In genomic region chr20:45880988-45881788, GRCh38 we compare ENCODE assay signal across 1 cellular context.
TF ChIP-seq lines count a peak whose summit lies in the region.

TSS of gene ZSWIM1 (plus strand) at chr20:45881227. CDS start at chr20:45882593, 1,366 bp downstream.

TF ChIP-seq in K562, 482 proteins besides CTCF, POLR2A, EP300 and RAD21 (continued from another document):
- TF ChIP-seq CEBPZ (IDR thresholded peaks at IDR 0.05; ENCODE audit: borderline replicate concordance, low read depth, low read length) (peak; percentile 80; the same call in 1 of the 2 replicates), PML (IDR thresholded peaks at IDR 0.05; ENCODE audit: low read length) (peak; percentile 85), ARNT (IDR thresholded peaks at IDR 0.05) (peak; percentile 29 to 51; a peak in 1 of 4 replicates), ILK (tag; IDR thresholded peaks at IDR 0.05; ENCODE audit: borderline replicate concordance, low read depth) (no peak), ZNF592 (IDR thresholded peaks at IDR 0.05) (peak; percentile 22; the same call in 1 of the 2 replicates), ZNF76 (CRISPR knock-in tag; IDR thresholded peaks at IDR 0.05; ENCODE audit: borderline replicate concordance) (no peak), FOXJ3 (CRISPR knock-in tag; IDR thresholded peaks at IDR 0.05) (no peak), SUPT5H (IDR thresholded peaks at IDR 0.05) (peak; percentile 95), ETV1 (tag; conservative IDR thresholded peaks at IDR 0.05; ENCODE audit: low read depth) (peak; percentile 34), THAP12 (CRISPR knock-in tag; IDR thresholded peaks at IDR 0.05) (0 out of 2 replicates have a peak, but pooled peaks have one; percentile 41), PTBP1 (IDR thresholded peaks at IDR 0.05; ENCODE audit: low read depth, low read length) (no peak), ZNF354B (CRISPR knock-in tag; IDR thresholded peaks at IDR 0.05) (no peak), NFYB (IDR thresholded peaks at IDR 0.05; ENCODE audit: extremely low read depth, insufficient read length) (peak; percentile 92), RFX1 (IDR thresholded peaks at IDR 0.05) (peak; percentile 99), SIN3A (IDR thresholded peaks at IDR 0.05; ENCODE audit: borderline replicate concordance in 2 of 2, control insufficient read depth in 1 of 2, low read depth in 2 of 2, low read length in 2 of 2) (0 out of 4 replicates have a peak, but pooled peaks have one; percentile 22 to 50), MXI1 (IDR thresholded peaks at IDR 0.05; ENCODE audit: low read depth, low read length) (peak; percentile 97), RBFOX2 (IDR thresholded peaks at IDR 0.05; ENCODE audit: low read depth, low read length) (peak; percentile 84), MBD1 (CRISPR knock-in tag; IDR thresholded peaks at IDR 0.05) (no peak), NEUROD1 (IDR thresholded peaks at IDR 0.05; ENCODE audit: borderline replicate concordance, low read depth, low read length, partially characterized antibody) (peak; percentile 99), BRD9 (IDR thresholded peaks at IDR 0.05; ENCODE audit: low read depth, partially characterized antibody) (peak; percentile 55), ETS1 (conservative IDR thresholded peaks at IDR 0.05; ENCODE audit: control insufficient read depth, low read depth, low read length) (no peak), MNT (conservative IDR thresholded peaks at IDR 0.05) (no peak), TEAD4 (IDR thresholded peaks at IDR 0.05; ENCODE audit: low read length) (no peak), TEAD4 (CRISPR knock-in tag; IDR thresholded peaks at IDR 0.05; ENCODE audit: borderline replicate concordance) (no peak), ILF3 (IDR thresholded peaks at IDR 0.05; ENCODE audit: borderline replicate concordance) (no peak), EP400 (IDR thresholded peaks at IDR 0.05) (peak; percentile 32; the same call in 1 of the 2 replicates), GTF2E2 (tag; IDR thresholded peaks at IDR 0.05) (peak; percentile 89), ATF1 (CRISPR knock-in tag; IDR thresholded peaks at IDR 0.05) (no peak; the same call in 1 of the 2 replicates), ATF1 (tag; IDR thresholded peaks at IDR 0.05) (peak; percentile 92), NR4A1 (CRISPR knock-in tag; IDR thresholded peaks at IDR 0.05) (no peak), NR4A1 (tag; IDR thresholded peaks at IDR 0.05) (peak; percentile 80; the same call in 1 of the 2 replicates), ZNF589 (CRISPR knock-in tag; IDR thresholded peaks at IDR 0.05; ENCODE audit: low read depth) (0 out of 2 replicates have a peak, but pooled peaks have one; percentile 38), NCOA1 (IDR thresholded peaks at IDR 0.05; ENCODE audit: low read depth) (0 out of 2 replicates have a peak, but pooled peaks have one; percentile 37), CTBP1 (IDR thresholded peaks at IDR 0.05; ENCODE audit: borderline replicate concordance) (peak; percentile 49; the same call in 1 of the 2 replicates), HSF4 (CRISPR knock-in tag; IDR thresholded peaks at IDR 0.05; ENCODE audit: borderline replicate concordance) (no peak), RB1 (IDR thresholded peaks at IDR 0.05; ENCODE audit: low read depth) (0 out of 2 replicates have a peak, but pooled peaks have one; percentile 49), ZBTB12 (CRISPR knock-in tag; IDR thresholded peaks at IDR 0.05) (peak; percentile 31; the same call in 1 of the 2 replicates), TAF9B (IDR thresholded peaks at IDR 0.05; ENCODE audit: partially characterized antibody) (peak; percentile 94), SP1 (CRISPR knock-in tag; IDR thresholded peaks at IDR 0.05) (peak; percentile 72), HNRNPL (IDR thresholded peaks at IDR 0.05; ENCODE audit: low read depth, low read length) (no peak), CXXC5 (CRISPR knock-in tag; IDR thresholded peaks at IDR 0.05) (peak; percentile 46; the same call in 1 of the 2 replicates), MYC (IDR thresholded peaks at IDR 0.05; ENCODE audit: low read depth, low read length) (no peak), MYC (CRISPR knock-in tag; IDR thresholded peaks at IDR 0.05; ENCODE audit: borderline replicate concordance, low read depth) (peak; percentile 56; the same call in 1 of the 2 replicates), ZNF766 (CRISPR knock-in tag; conservative IDR thresholded peaks at IDR 0.05) (0 out of 2 replicates have a peak, but pooled peaks have one; percentile 41), ZNF699 (CRISPR knock-in tag; IDR thresholded peaks at IDR 0.05; ENCODE audit: insufficient replicate concordance) (no peak), IRF2 (CRISPR knock-in tag; IDR thresholded peaks at IDR 0.05) (no peak), KAT7 (CRISPR knock-in tag; IDR thresholded peaks at IDR 0.05; ENCODE audit: borderline replicate concordance) (0 out of 2 replicates have a peak, but pooled peaks have one; percentile 55), SMARCA5 (IDR thresholded peaks at IDR 0.05) (peak; percentile 70; the same call in 1 of the 2 replicates), IRF1 (CRISPR knock-in tag; IDR thresholded peaks at IDR 0.05; ENCODE audit: borderline replicate concordance) (no peak), MBD2 (IDR thresholded peaks at IDR 0.05; ENCODE audit: borderline replicate concordance, low read depth) (peak; percentile 99), XRCC4 (IDR thresholded peaks at IDR 0.05; ENCODE audit: extremely low read depth, insufficient read depth, insufficient read length) (no peak), KDM5B (IDR thresholded peaks at IDR 0.05; ENCODE audit: insufficient replicate concordance, low read depth, low read length) (peak; percentile 93)
